Comparison of ENCODE assay signal across 8 cellular contexts in genomic region chr10:70053896-70054641, GRCh38. TPM values are rescaled to one million over a fixed set of nuclear protein-coding genes. Genes with fewer than 3 reads are reported as not detected.
DNase-seq lines count a peak whose midpoint lies in the region; ATAC-seq, FAIRE-seq and TF ChIP-seq lines count a peak whose summit lies in the region.

No MANE protein-coding gene starts in this region.

- H3K36me3 ChIP-seq in kidney (ENCODE audit: control insufficient read depth in 1 of 2, insufficient read depth in 2 of 2, low read length in 2 of 2) (no peaks in the 10 kb centered on the region), thoracic aorta (no peaks in the 10 kb centered on the region)

- in situ Hi-C loops in astrocyte of the spinal cord (cut with HindIII; ENCODE audit: low sequenced_read_pairs): no loop called here

- no peak for FAIRE-seq in kidney (lab: Jason Lieb, UNC)

- CTCF ChIA-PET in HEK293T (lab: Yijun Ruan, JAX): interaction anchor here (1.1 to 1.6 kb wide), 2 partner anchors 12 to 53 kb away, joined by 3 read pairs; no protein-coding TSS in a partner anchor

- TF ChIP-seq CTCF in AG09309 (IDR thresholded peaks at IDR 0.05; ENCODE audit: control insufficient read depth, insufficient read depth, low read depth, low read length, missing control alignments) (peak; percentile 46), astrocyte of the spinal cord (IDR thresholded peaks at IDR 0.05; ENCODE audit: low read depth, low read length) (peak; percentile 27), kidney (IDR thresholded peaks at IDR 0.05; ENCODE audit: borderline replicate concordance, extremely low read depth, insufficient read depth) (peak; percentile 11), thoracic aorta (IDR thresholded peaks at IDR 0.05) (no peak)

- H3K4me1 ChIP-seq in kidney (ENCODE audit: control insufficient read depth in 1 of 2, insufficient read depth in 1 of 2, low read depth in 1 of 2, low read length in 2 of 2) (peaks cover 0 to 4% of the 10 kb centered on the region in 2 donors), thoracic aorta (ENCODE audit: control insufficient read depth in 1 of 2, low read depth in 2 of 2) (peaks cover 8 to 14% of the 10 kb centered on the region in 2 donors)

- peak overlapping the region in 1 of 2 donors; percentile 20 for H3K9ac ChIP-seq in kidney (ENCODE audit: low read length in 2 of 2)

- DNase-seq in AG09309 (ENCODE audit: low read depth) (no peak), HEK293T (ENCODE audit: extremely low spot score) (peak; percentile 59), astrocyte of the spinal cord (ENCODE audit: low read depth, low spot score) (no peak), kidney (no peak), thoracic aorta (ENCODE audit: low spot score) (no peak), NCI-H2171 (lab: John Stamatoyannopoulos, UW) (no peak)

- ATAC-seq in thoracic aorta (ENCODE audit: insufficient number of reproducible peaks, low FRiP score, low read depth) (no peak), HG02885 (IDR thresholded peaks at IDR 0.05; ENCODE audit: poor library complexity, unreplicated experiment) (no peak), GM18519 (IDR thresholded peaks at IDR 0.05; ENCODE audit: low FRiP score, unreplicated experiment) (no peak)

- intact Hi-C loops in kidney (cut with DNase I): no loop called here

- H3K27me3 ChIP-seq in thoracic aorta (replicated peaks; ENCODE audit: insufficient read depth): no peaks in the 10 kb centered on the region

- H3K4me3 ChIP-seq in AG09309 (ENCODE audit: control insufficient read depth, low read depth, low read length) (peak overlapping the region; percentile 52), astrocyte of the spinal cord (ENCODE audit: low read depth, low read length) (peak overlapping the region; percentile 76), kidney (ENCODE audit: low read length in 2 of 2) (peak overlapping the region; percentile 37 to 46), thoracic aorta (peak overlapping the region; percentile 84)

- H3K27ac ChIP-seq in kidney (ENCODE audit: low read depth in 2 of 2, low read length in 2 of 2) (no peak overlapping the region), thoracic aorta (no peak overlapping the region)

- H3K9me3 ChIP-seq in kidney (ENCODE audit: control insufficient read depth in 1 of 2, low read length in 2 of 2) (no peaks in the 10 kb centered on the region), thoracic aorta (no peaks in the 10 kb centered on the region)

- POLR2A ChIA-PET in HEK293T (lab: Yijun Ruan, JAX): interaction anchor here (0.8 to 2.2 kb wide), 2 partner anchors 18 to 94 kb away, joined by 4 to 6 read pairs; no protein-coding TSS in a partner anchor

TF ChIP-seq in HEK293T, 16 proteins besides CTCF, POLR2A, EP300 and RAD21:
- TF ChIP-seq SP1 (IDR thresholded peaks at IDR 0.05) (no peak), BHLHE40 (IDR thresholded peaks at IDR 0.05; ENCODE audit: borderline replicate concordance) (no peak), FOXM1 (IDR thresholded peaks at IDR 0.05; ENCODE audit: borderline replicate concordance) (no peak), L3MBTL2 (conservative IDR thresholded peaks at IDR 0.05) (no peak), NFRKB (IDR thresholded peaks at IDR 0.05) (no peak), SUZ12 (IDR thresholded peaks at IDR 0.05) (no peak), TARDBP (IDR thresholded peaks at IDR 0.05) (no peak), FOXK2 (IDR thresholded peaks at IDR 0.05) (no peak), PKNOX1 (IDR thresholded peaks at IDR 0.05) (no peak), ELF4 (IDR thresholded peaks at IDR 0.05) (no peak), LEF1 (IDR thresholded peaks at IDR 0.05; ENCODE audit: borderline replicate concordance) (no peak), ARNT (IDR thresholded peaks at IDR 0.05) (no peak), FOXA1 (IDR thresholded peaks at IDR 0.05) (no peak), HDGF (IDR thresholded peaks at IDR 0.05; ENCODE audit: borderline replicate concordance) (no peak), CTBP1 (IDR thresholded peaks at IDR 0.05; ENCODE audit: borderline replicate concordance) (no peak), ZNF384 (IDR thresholded peaks at IDR 0.05) (no peak)

RNA-seq across cellular contexts. Expression of gene MACROH2A2, which starts 1.4 kb away (rescaled TPM):
- total RNA-seq in kidney: 21.7 TPM
- 16.8 TPM for polyA plus RNA-seq in kidney (ENCODE audit: insufficient read depth, low read depth, low replicate concordance)
- 1 to 10 TPM in 1 of 2 donors, under 1 TPM in 1; 0.68 to 8.5 TPM for total RNA-seq in thoracic aorta
